In the genomic region with DNA sequence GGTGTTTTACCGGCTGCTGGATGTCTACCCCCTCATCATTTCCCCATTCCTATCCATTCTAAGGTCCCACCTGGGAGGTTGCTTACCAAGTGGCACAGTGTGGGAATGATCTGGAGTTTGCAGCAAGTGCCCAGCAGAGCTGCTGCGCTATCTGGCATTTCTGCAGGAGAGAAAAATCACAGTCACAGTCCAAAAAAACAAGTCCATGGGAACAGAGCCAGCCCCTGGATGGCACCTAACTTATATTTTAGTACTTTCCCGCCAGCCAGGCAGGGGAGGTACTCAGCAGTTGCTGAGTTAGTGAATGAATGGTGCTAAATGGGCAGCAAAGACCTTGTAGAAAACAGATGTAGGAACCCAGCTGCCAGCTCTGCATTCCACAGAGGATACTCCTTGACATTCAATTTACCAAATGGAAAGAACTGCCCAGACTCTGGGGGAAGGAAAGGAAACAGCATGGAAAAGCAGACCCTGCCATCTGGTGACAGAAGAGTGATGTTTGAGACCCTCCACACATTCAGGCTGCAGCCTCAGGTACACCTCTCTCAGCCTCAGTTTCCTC, we compare ENCODE assay signal across 1 cellular context.
TF ChIP-seq lines count a peak whose summit lies in the region.

No MANE protein-coding gene starts in this region.

TF ChIP-seq in SK-N-SH, 30 proteins besides CTCF, POLR2A, EP300 and RAD21 (continued from another document):
- TF ChIP-seq, protein P1, sequence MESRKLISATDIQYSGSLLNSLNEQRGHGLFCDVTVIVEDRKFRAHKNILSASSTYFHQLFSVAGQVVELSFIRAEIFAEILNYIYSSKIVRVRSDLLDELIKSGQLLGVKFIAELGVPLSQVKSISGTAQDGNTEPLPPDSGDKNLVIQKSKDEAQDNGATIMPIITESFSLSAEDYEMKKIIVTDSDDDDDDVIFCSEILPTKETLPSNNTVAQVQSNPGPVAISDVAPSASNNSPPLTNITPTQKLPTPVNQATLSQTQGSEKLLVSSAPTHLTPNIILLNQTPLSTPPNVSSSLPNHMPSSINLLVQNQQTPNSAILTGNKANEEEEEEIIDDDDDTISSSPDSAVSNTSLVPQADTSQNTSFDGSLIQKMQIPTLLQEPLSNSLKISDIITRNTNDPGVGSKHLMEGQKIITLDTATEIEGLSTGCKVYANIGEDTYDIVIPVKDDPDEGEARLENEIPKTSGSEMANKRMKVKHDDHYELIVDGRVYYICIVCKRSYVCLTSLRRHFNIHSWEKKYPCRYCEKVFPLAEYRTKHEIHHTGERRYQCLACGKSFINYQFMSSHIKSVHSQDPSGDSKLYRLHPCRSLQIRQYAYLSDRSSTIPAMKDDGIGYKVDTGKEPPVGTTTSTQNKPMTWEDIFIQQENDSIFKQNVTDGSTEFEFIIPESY (IDR thresholded peaks at IDR 0.05; ENCODE audit: borderline replicate concordance, low read depth), result no peak
- TF ChIP-seq RCOR1 (IDR thresholded peaks at IDR 0.05; ENCODE audit: low read length), result 0 out of 2 replicates have a peak, but pooled peaks have one; percentile 24
- TF ChIP-seq, protein P2, sequence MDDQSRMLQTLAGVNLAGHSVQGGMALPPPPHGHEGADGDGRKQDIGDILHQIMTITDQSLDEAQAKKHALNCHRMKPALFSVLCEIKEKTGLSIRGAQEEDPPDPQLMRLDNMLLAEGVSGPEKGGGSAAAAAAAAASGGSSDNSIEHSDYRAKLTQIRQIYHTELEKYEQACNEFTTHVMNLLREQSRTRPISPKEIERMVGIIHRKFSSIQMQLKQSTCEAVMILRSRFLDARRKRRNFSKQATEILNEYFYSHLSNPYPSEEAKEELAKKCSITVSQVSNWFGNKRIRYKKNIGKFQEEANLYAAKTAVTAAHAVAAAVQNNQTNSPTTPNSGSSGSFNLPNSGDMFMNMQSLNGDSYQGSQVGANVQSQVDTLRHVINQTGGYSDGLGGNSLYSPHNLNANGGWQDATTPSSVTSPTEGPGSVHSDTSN (IDR thresholded peaks at IDR 0.05), result peak; percentile 33
- peak; percentile 47; the same call in 1 of the 2 replicates for TF ChIP-seq NFIC (IDR thresholded peaks at IDR 0.05; ENCODE audit: borderline replicate concordance)
- TF ChIP-seq TCF12 (IDR thresholded peaks at IDR 0.05), result peak; percentile 81
- TF ChIP-seq, protein P3, sequence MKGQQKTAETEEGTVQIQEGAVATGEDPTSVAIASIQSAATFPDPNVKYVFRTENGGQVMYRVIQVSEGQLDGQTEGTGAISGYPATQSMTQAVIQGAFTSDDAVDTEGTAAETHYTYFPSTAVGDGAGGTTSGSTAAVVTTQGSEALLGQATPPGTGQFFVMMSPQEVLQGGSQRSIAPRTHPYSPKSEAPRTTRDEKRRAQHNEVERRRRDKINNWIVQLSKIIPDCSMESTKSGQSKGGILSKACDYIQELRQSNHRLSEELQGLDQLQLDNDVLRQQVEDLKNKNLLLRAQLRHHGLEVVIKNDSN (IDR thresholded peaks at IDR 0.05; ENCODE audit: borderline replicate concordance, low read depth), result no peak
- 0 out of 2 replicates have a peak, but pooled peaks have one; percentile 56 for TF ChIP-seq SIN3A (IDR thresholded peaks at IDR 0.05; ENCODE audit: borderline replicate concordance, low read depth, low read length)
TF ChIP-seq in SK-N-SH: peak in this region for 5.
